In genomic region chr3:81867875-81868274, GRCh38 we compare ENCODE assay signal across 28 cellular contexts.
"Had no signal": no experiment of that assay in that cellular context is flagged by ENCODE, and none has a peak within 500 bp of the region (broad histone marks: within the 10 kb centered on the region; RNA-seq: fewer than 3 reads in every experiment).

No MANE protein-coding gene starts in this region.

- H3K4me1 ChIP-seq: colonic mucosa, esophagus muscularis mucosa, esophagus squamous epithelium, foreskin keratinocyte, gastrocnemius medialis, gastroesophageal sphincter had no signal

- H3K36me3 ChIP-seq: colonic mucosa, esophagus muscularis mucosa, esophagus squamous epithelium, gastrocnemius medialis, gastroesophageal sphincter, heart left ventricle, heart right ventricle had no signal

- H3K9me3 ChIP-seq: colonic mucosa, esophagus muscularis mucosa, esophagus squamous epithelium, gastrocnemius medialis, gastroesophageal sphincter, heart left ventricle, heart right ventricle had no signal

- H3K27me3 ChIP-seq: colonic mucosa, esophagus muscularis mucosa, esophagus squamous epithelium, foreskin keratinocyte, gastrocnemius medialis, gastroesophageal sphincter, heart left ventricle, heart right ventricle had no signal

- DNase-seq: colonic mucosa; cortex of kidney; dermis blood vessel endothelial cell; dorsolateral prefrontal cortex; effector CD4-positive, alpha-beta T cell; effector CD8-positive, alpha-beta T cell; effector memory CD4-positive, alpha-beta T cell; effector memory CD8-positive, alpha-beta T cell; endodermal cell; erythroblast; esophagus squamous epithelium; foreskin fibroblast; foreskin keratinocyte; foreskin melanocyte; gastrocnemius medialis; glutamatergic neuron; head of caudate nucleus; heart left ventricle; heart right ventricle had no signal

- H3K4me3 ChIP-seq: colonic mucosa, coronary artery, dorsolateral prefrontal cortex, esophagus muscularis mucosa, esophagus squamous epithelium, gastrocnemius medialis, gastroesophageal sphincter, heart left ventricle, heart right ventricle had no signal

- FAIRE-seq: colon, endometrium, endothelial cell of umbilical vein, frontal cortex had no signal

- ATAC-seq: effector memory CD8-positive, alpha-beta T cell; esophagus mucosa; foreskin keratinocyte; gastrocnemius medialis; gastroesophageal sphincter; heart left ventricle; heart right ventricle had no signal

- H3K27ac ChIP-seq: colonic mucosa, coronary artery, dorsolateral prefrontal cortex, epithelial cell of prostate, esophagus muscularis mucosa, esophagus squamous epithelium, foreskin keratinocyte, gastrocnemius medialis, gastroesophageal sphincter, heart left ventricle, heart right ventricle had no signal
